4 cellular contexts compared by ENCODE assay signal in genomic region chr5:90494043-90494442, GRCh38.
TF ChIP-seq lines count a peak whose summit lies in the region.

No MANE protein-coding gene starts in this region.

TF ChIP-seq in GM12891, 5 proteins besides CTCF, POLR2A, EP300 and RAD21:
- TF ChIP-seq PAX5 (IDR thresholded peaks at IDR 0.05; ENCODE audit: insufficient read depth, low read length, severe bottlenecking): no peak
- TF ChIP-seq SPI1 (IDR thresholded peaks at IDR 0.05; ENCODE audit: low read depth, low read length): no peak
- TF ChIP-seq TAF1 (IDR thresholded peaks at IDR 0.05; ENCODE audit: low read depth, low read length): no peak
- TF ChIP-seq POLR2AphosphoS5 (IDR thresholded peaks at IDR 0.05; ENCODE audit: low read depth, low read length): no peak
- TF ChIP-seq POU2F2 (IDR thresholded peaks at IDR 0.05; ENCODE audit: low read depth, low read length): no peak

TF ChIP-seq in GM23338, 12 proteins besides CTCF, POLR2A, EP300 and RAD21:
- TF ChIP-seq JUNB (IDR thresholded peaks at IDR 0.05; ENCODE audit: unreplicated experiment): no peak
- peak; percentile 20 for TF ChIP-seq EZH2phosphoT487 (IDR thresholded peaks at IDR 0.05; ENCODE audit: unreplicated experiment)

TF ChIP-seq in HEK293, 187 proteins besides CTCF, POLR2A, EP300 and RAD21:
- TF ChIP-seq ZNF146 (tag by site-specific recombination; IDR thresholded peaks at IDR 0.05) (peak; percentile 81; the same call in 1 of the 2 replicates), ZNF629 (tag by site-specific recombination; IDR thresholded peaks at IDR 0.05) (no peak), PRDM6 (tag by site-specific recombination; IDR thresholded peaks at IDR 0.05) (no peak), ZNF214 (tag by site-specific recombination; IDR thresholded peaks at IDR 0.05; ENCODE audit: borderline replicate concordance) (no peak)

TF ChIP-seq in K562, 482 proteins besides CTCF, POLR2A, EP300 and RAD21:
- peak; percentile 56 for TF ChIP-seq ZNF146 (CRISPR knock-in tag; IDR thresholded peaks at IDR 0.05; ENCODE audit: unreplicated experiment)
- TF ChIP-seq RBM25 (IDR thresholded peaks at IDR 0.05; ENCODE audit: low read depth, low read length, severe bottlenecking): peak; percentile 20
- no peak for TF ChIP-seq ZNF561 (CRISPR knock-in tag; conservative IDR thresholded peaks at IDR 0.05)
